In the genomic region with DNA sequence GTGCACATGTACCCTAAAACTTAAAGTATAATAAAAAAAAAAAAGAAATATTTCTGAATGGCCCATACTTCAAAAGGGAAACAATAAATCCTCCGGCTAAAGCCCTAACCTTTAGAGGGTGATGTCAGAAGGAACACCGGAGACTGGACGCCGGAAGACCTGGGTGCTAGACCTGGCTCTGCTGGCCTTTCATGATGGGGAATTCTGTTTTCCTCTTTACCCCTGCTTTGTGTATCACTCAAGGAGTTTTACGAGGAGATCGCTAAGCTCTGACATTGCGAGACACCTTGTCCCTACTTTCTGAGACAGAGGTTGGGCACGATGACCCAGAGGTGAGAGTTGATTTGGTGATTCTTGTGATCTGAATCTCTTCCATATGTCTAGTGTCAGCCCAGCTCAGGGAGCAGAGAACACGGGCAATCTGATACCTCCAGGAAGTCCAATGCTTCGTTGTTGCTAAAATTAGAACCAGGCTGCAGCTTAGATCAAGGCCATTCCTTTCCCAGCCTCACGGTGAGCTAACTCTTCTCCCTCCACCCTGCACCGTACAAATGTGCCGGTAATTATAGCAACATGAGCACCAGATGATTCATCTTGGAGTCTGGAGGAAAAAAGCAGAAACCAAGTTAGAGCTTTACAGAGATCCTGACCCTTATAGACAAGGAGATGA, we compare ENCODE assay signal across 9 cellular contexts. TPM values are rescaled to one million over a fixed set of nuclear protein-coding genes. Genes with fewer than 3 reads are reported as not detected.
DNase-seq lines count a peak whose midpoint lies in the region; ATAC-seq, FAIRE-seq and TF ChIP-seq lines count a peak whose summit lies in the region.
"Had no signal": no experiment of that assay in that cellular context is flagged by ENCODE, and none has a peak within 500 bp of the region (broad histone marks: within the 10 kb centered on the region; RNA-seq: fewer than 3 reads in every experiment).

No MANE protein-coding gene starts in this region.

- no peak for TF ChIP-seq CTCF in fibroblast of pulmonary artery (IDR thresholded peaks at IDR 0.05; ENCODE audit: low read length, missing control alignments)

- no peaks in the 10 kb centered on the region for H3K36me3 ChIP-seq in GM23248 (ENCODE audit: low read depth)
- H3K36me3 ChIP-seq: esophagus muscularis mucosa had no signal

- H3F3A ChIP-seq in GM23248 (ENCODE audit: insufficient read depth) = peaks cover 14% of the 10 kb centered on the region

- in situ Hi-C loops in GM23248 (cut with MboI) = no loop called here

- H3K79me2 ChIP-seq in GM23248 (ENCODE audit: insufficient read depth) = no peaks in the 10 kb centered on the region

- no peaks in the 10 kb centered on the region for H3K9me2 ChIP-seq in GM23248 (ENCODE audit: insufficient read depth)

- WGBS in GM23248 (ENCODE audit: low coverage in 1 of 2, low lambda C conversion rate in 2 of 2, missing lambda C conversion rate in 2 of 2), 2 experiments = 27 to 29% methylated on average over 13 of the region's 13 CpGs

- intact Hi-C loops in sciatic nerve (cut with DNase I) = no loop called here

- H3K9me3 ChIP-seq in GM23248 (ENCODE audit: low read depth) = no peaks in the 10 kb centered on the region
- H3K9me3 ChIP-seq: esophagus muscularis mucosa had no signal

- peak; percentile 76 for ATAC-seq in sciatic nerve
- no peak for ATAC-seq in GM18519 (IDR thresholded peaks at IDR 0.05; ENCODE audit: low FRiP score, unreplicated experiment)
- ATAC-seq in HG03097 (IDR thresholded peaks at IDR 0.05; ENCODE audit: low FRiP score, unreplicated experiment) = no peak
- no peak for ATAC-seq in HG03460 (IDR thresholded peaks at IDR 0.05; ENCODE audit: unreplicated experiment)

- H3K4me3 ChIP-seq in GM23248 = peak overlapping the region; percentile 54
- no peak overlapping the region for H3K4me3 ChIP-seq in fibroblast of pulmonary artery (replicated peaks; ENCODE audit: low read depth, low read length)
- H3K4me3 ChIP-seq: esophagus muscularis mucosa had no signal

- no peak for FAIRE-seq in RCC 7860 (lab: Jason Lieb, UNC)

- DNase-seq in GM23248 = peak; percentile 96
- peak; percentile 9 for DNase-seq in RCC 7860 (ENCODE audit: low spot score)
- peak; percentile 81 for DNase-seq in fibroblast of pulmonary artery (ENCODE audit: low read depth)
- no peak for DNase-seq in sciatic nerve (ENCODE audit: low spot score)
- DNase-seq in middle frontal gyrus (ENCODE audit: extremely low spot score, low spot score) = no peak

- H3K4me2 ChIP-seq in GM23248 (ENCODE audit: unreplicated experiment) = peak overlapping the region; percentile 89

- H4K20me1 ChIP-seq in GM23248 (ENCODE audit: insufficient read depth) = no peaks in the 10 kb centered on the region

- H3K9ac ChIP-seq in GM23248 = peak overlapping the region; percentile 69

- no peaks in the 10 kb centered on the region for H3K27me3 ChIP-seq in GM23248 (replicated peaks; ENCODE audit: insufficient read depth)

- H3K27ac ChIP-seq in GM23248 = peak overlapping the region; percentile 88

- peak overlapping the region; percentile 81 for H2AFZ ChIP-seq in GM23248

- H3K4me1 ChIP-seq in GM23248 (ENCODE audit: insufficient read depth) = peaks cover 13% of the 10 kb centered on the region

RNA-seq across cellular contexts. Expression of gene CFAP161, which starts 42.0 kb away (rescaled TPM):
- not detected in 2 replicates for total RNA-seq in GM23248 (2014; rRNA removed; shearing (Covaris generic))
- polyA plus RNA-seq in GM23248 (2016; fragmentation: Nextera tagmentation; extraction: Ambion mirVana) = not detected in 2 replicates
- not detected for total RNA-seq in sciatic nerve

Comparison
In these comparisons a context has a peak if more than half of its experiments do, and no peak if none do; other contexts are left out.
1. DNase-seq: peak in GM23248 (single experiment), RCC 7860 (single experiment) and fibroblast of pulmonary artery (single experiment); none in sciatic nerve (single experiment) and middle frontal gyrus (single experiment).